In genomic region chr3:27090265-27091041, GRCh38 we compare ENCODE assay signal across 16 cellular contexts.
"Had no signal": no experiment of that assay in that cellular context is flagged by ENCODE, and none has a peak within 500 bp of the region (broad histone marks: within the 10 kb centered on the region; RNA-seq: fewer than 3 reads in every experiment).

No MANE protein-coding gene starts in this region.

- H3K4me1 Mint-ChIP-seq: activated B cell treated with CpG ODN at 0.5 μM for 24 hours; activated CD4-positive, alpha-beta T cell treated with anti-CD3 and anti-CD28 coated beads, Interleukin-2, amount 10 ng/mL, durations not matched to agents 7 days and 5 days; central memory CD8-positive, alpha-beta T cell; immature natural killer cell; stimulated activated effector memory CD8-positive, alpha-beta T cell treated with anti-CD3 and anti-CD28 coated beads, Interleukin-12 subunit alpha, Interleukin-12 subunit beta, amount 100 ng/mL, for 72 hours had no signal

- H3K36me3 Mint-ChIP-seq: immature natural killer cell; stimulated activated effector memory CD8-positive, alpha-beta T cell treated with anti-CD3 and anti-CD28 coated beads, Interleukin-12 subunit alpha, Interleukin-12 subunit beta, amount 100 ng/mL, for 72 hours had no signal

- H3K4me3 Mint-ChIP-seq: activated B cell treated with CpG ODN at 0.5 μM for 24 hours; activated CD4-positive, alpha-beta T cell treated with anti-CD3 and anti-CD28 coated beads, Interleukin-2, amount 10 ng/mL, durations not matched to agents 7 days and 5 days; activated naive CD4-positive, alpha-beta T cell treated with anti-CD3 and anti-CD28 coated beads for 36 hours; central memory CD8-positive, alpha-beta T cell; immature natural killer cell; neural crest cell; stimulated activated effector memory CD8-positive, alpha-beta T cell treated with anti-CD3 and anti-CD28 coated beads, Interleukin-12 subunit alpha, Interleukin-12 subunit beta, amount 100 ng/mL, for 72 hours; T-helper 1 cell treated with Interleukin-12 subunit alpha and Interleukin-12 subunit beta and Interleukin-4 antibody, amounts not matched to agents 30 μg/mL and 1 μg/mL, for 36 hours had no signal

- H3K4me1 ChIP-seq: adrenal gland, foreskin keratinocyte had no signal

- ATAC-seq: foreskin keratinocyte; stimulated activated effector memory CD8-positive, alpha-beta T cell treated with anti-CD3 and anti-CD28 coated beads, Interleukin-12 subunit alpha, Interleukin-12 subunit beta, amount 100 ng/mL, for 72 hours had no signal

- H3K9me3 Mint-ChIP-seq: activated B cell treated with CpG ODN at 0.5 μM for 24 hours; activated CD4-positive, alpha-beta T cell treated with anti-CD3 and anti-CD28 coated beads, Interleukin-2, amount 10 ng/mL, durations not matched to agents 7 days and 5 days; activated naive CD4-positive, alpha-beta T cell treated with anti-CD3 and anti-CD28 coated beads for 36 hours; central memory CD8-positive, alpha-beta T cell; stimulated activated effector memory CD8-positive, alpha-beta T cell treated with anti-CD3 and anti-CD28 coated beads, Interleukin-12 subunit alpha, Interleukin-12 subunit beta, amount 100 ng/mL, for 72 hours; T-helper 1 cell treated with Interleukin-12 subunit alpha and Interleukin-12 subunit beta and Interleukin-4 antibody, amounts not matched to agents 30 μg/mL and 1 μg/mL, for 36 hours had no signal

- H3K27ac ChIP-seq: adrenal gland, foreskin keratinocyte, ovary had no signal

- H3K9me3 ChIP-seq: adrenal gland, ovary, transverse colon had no signal

- DNase-seq: activated B cell treated with CpG ODN at 0.5 μM for 24 hours; activated CD4-positive, alpha-beta T cell treated with anti-CD3 and anti-CD28 coated beads, Interleukin-2, amount 10 ng/mL, durations not matched to agents 7 days and 5 days; activated CD8-positive, alpha-beta memory T cell treated with anti-CD3 and anti-CD28 coated beads for 24 hours; activated naive CD4-positive, alpha-beta T cell treated with anti-CD3 and anti-CD28 coated beads for 36 hours; adrenal gland; foreskin keratinocyte; immature natural killer cell; left colon; mammary epithelial cell; ovary; small intestine; transverse colon had no signal

- H3K27me3 ChIP-seq: adrenal gland, foreskin keratinocyte, ovary, transverse colon had no signal

- H3K27ac Mint-ChIP-seq: activated B cell treated with CpG ODN at 0.5 μM for 24 hours; activated CD4-positive, alpha-beta T cell treated with anti-CD3 and anti-CD28 coated beads, Interleukin-2, amount 10 ng/mL, durations not matched to agents 7 days and 5 days; activated naive CD4-positive, alpha-beta T cell treated with anti-CD3 and anti-CD28 coated beads for 36 hours; immature natural killer cell; stimulated activated effector memory CD8-positive, alpha-beta T cell treated with anti-CD3 and anti-CD28 coated beads, Interleukin-12 subunit alpha, Interleukin-12 subunit beta, amount 100 ng/mL, for 72 hours; T-helper 1 cell treated with Interleukin-12 subunit alpha and Interleukin-12 subunit beta and Interleukin-4 antibody, amounts not matched to agents 30 μg/mL and 1 μg/mL, for 36 hours had no signal

- H3K27me3 Mint-ChIP-seq: activated B cell treated with CpG ODN at 0.5 μM for 24 hours; activated CD4-positive, alpha-beta T cell treated with anti-CD3 and anti-CD28 coated beads, Interleukin-2, amount 10 ng/mL, durations not matched to agents 7 days and 5 days had no signal
